In the genomic region with DNA sequence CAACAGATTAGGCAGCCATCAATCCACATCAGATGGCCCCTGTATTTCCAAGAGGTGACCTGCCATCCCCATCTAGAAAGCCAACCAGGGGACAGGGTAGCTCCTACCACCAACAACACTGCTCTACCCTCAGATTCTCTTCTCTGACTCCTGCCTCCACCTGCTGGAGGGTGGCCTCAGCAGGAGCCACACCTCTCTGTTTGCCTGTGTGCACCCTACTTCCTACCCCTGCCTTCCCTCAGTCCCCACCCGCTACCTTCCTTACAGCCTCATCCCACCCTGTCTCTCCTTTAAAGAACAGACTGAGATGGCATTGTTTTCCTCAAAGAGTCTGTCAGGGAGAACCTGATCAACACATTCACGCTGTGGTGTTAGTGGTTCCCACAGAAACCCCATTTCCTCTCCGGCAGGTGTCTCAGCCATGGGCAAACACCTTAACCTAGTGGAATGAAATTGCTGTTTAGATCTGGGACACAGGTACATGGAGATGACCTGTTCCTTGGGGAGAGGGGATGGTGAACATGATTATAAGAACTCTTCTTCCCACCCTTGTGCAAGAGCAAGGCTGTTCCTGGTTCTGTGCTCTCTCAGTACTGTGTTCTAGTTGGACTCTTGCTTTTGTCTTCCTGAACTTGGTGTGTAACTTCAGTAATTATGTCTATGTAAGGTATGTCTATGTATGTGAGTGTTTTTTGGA, we compare ENCODE assay signal across 8 cellular contexts. TPM values are rescaled to one million over a fixed set of nuclear protein-coding genes. Genes with fewer than 3 reads are reported as not detected.
DNase-seq lines count a peak whose midpoint lies in the region; ATAC-seq, FAIRE-seq and TF ChIP-seq lines count a peak whose summit lies in the region.

No MANE protein-coding gene starts in this region.

- H3K4ac ChIP-seq in H1 (replicated peaks; ENCODE audit: insufficient read length, low read depth, low read length), result no peak overlapping the region

- H2BK5ac ChIP-seq in H1 (ENCODE audit: low read depth, low read length), result no peak overlapping the region

- peaks cover 12% of the 10 kb centered on the region; the same call in 1 of the 2 replicates for H3K23me2 ChIP-seq in H1 (ENCODE audit: low read depth, low read length)

- H3F3A ChIP-seq in PC-9 (ENCODE audit: insufficient read depth, low read depth), result no peaks in the 10 kb centered on the region; the same call in 1 of the 2 replicates

- no peak overlapping the region for H3K9ac ChIP-seq in H1 (replicated peaks in 1 of 4; ENCODE audit: extremely low read depth in 1 of 4, low read depth in 3 of 4, low read length in 3 of 4)

- H4K20me1 ChIP-seq in PC-9 (ENCODE audit: insufficient read depth) (peaks cover 5% of the 10 kb centered on the region), H1 (replicated peaks in 1 of 2; ENCODE audit: control insufficient read depth in 1 of 2, insufficient read depth in 2 of 2, low read length in 2 of 2) (peaks cover 2 to 10% of the 10 kb centered on the region in 2 experiments)

- H3K4me1 ChIP-seq in PC-9 (replicated peaks; ENCODE audit: insufficient read depth) (peaks cover 16% of the 10 kb centered on the region), H1 (replicated peaks in 1 of 4; ENCODE audit: control insufficient read depth in 3 of 4, insufficient read depth in 4 of 4, low read length in 3 of 4) (peaks cover 4 to 12% (median 10%) of the 10 kb centered on the region in 4 experiments), small intestine (ENCODE audit: control insufficient read depth in 2 of 2, insufficient read depth in 1 of 2, low read depth in 1 of 2, low read length in 1 of 2) (peaks cover 0 to 3% of the 10 kb centered on the region in 2 donors), thyroid gland (peaks cover 13 to 15% of the 10 kb centered on the region in 2 donors)

- WGBS in H1 (ENCODE audit: extremely low coverage in 1 of 2, insufficient coverage in 1 of 2, insufficient read length in 1 of 2, insufficient replicate concordance in 2 of 2, low coverage in 1 of 2, low lambda C conversion rate in 2 of 2, missing lambda C conversion rate in 1 of 2), 2 experiments, result 78% methylated on average over 3 of the region's 3 CpGs; no CpG with 5 or more reads in 1 of the 2 experiments
- WGBS in small intestine, 3 donors, result 40 to 62% (median 41%) methylated on average over 3 of the region's 3 CpGs
- WGBS in thyroid gland, 2 donors, result 88 to 100% methylated on average over 3 of the region's 3 CpGs

- H3K27ac ChIP-seq in PC-9 (no peak overlapping the region), H1 (ENCODE audit: low read depth, low read length) (no peak overlapping the region), small intestine (ENCODE audit: low read depth in 1 of 2, low read length in 1 of 2) (peak overlapping the region in 1 of 2 donors; percentile 92), thyroid gland (no peak overlapping the region)

- no peaks in the 10 kb centered on the region for H3K9me3 ChIP-seq in PC-9 (ENCODE audit: insufficient read depth, low read depth)
- no peaks in the 10 kb centered on the region for H3K9me3 ChIP-seq in H1 (ENCODE audit: insufficient read depth in 2 of 2, low read depth in 1 of 2, low read length in 1 of 2)
- H3K9me3 ChIP-seq in small intestine (ENCODE audit: control insufficient read depth, low read depth), result no peaks in the 10 kb centered on the region
- H3K9me3 ChIP-seq in thyroid gland, result no peaks in the 10 kb centered on the region

- no peaks in the 10 kb centered on the region for H3K9me2 ChIP-seq in PC-9 (ENCODE audit: insufficient read depth)

- peaks cover 6% of the 10 kb centered on the region for H3K79me1 ChIP-seq in H1 (ENCODE audit: low read depth, low read length)

- no peak overlapping the region for H4K8ac ChIP-seq in H1 (ENCODE audit: extremely low read depth, insufficient read depth, low read length)

- no peak for TF ChIP-seq CTCF in PC-9 (conservative IDR thresholded peaks at IDR 0.05)
- no peak for TF ChIP-seq CTCF in H1 (IDR thresholded peaks at IDR 0.05; ENCODE audit: control extremely low read depth in 1 of 3, insufficient read depth in 1 of 3, low read depth in 1 of 3, low read length in 3 of 3)
- no peak for TF ChIP-seq CTCF in thyroid gland (IDR thresholded peaks at IDR 0.05)

- no peak overlapping the region for H4K5ac ChIP-seq in H1 (ENCODE audit: insufficient read length, low read depth, low read length)

- no peak overlapping the region for H2BK120ac ChIP-seq in H1 (replicated peaks; ENCODE audit: low read depth, low read length)

- no peak for ATAC-seq in GM18868 (IDR thresholded peaks at IDR 0.05; ENCODE audit: unreplicated experiment)

- peaks cover 34% of the 10 kb centered on the region; the same call in 1 of the 2 replicates for H3K36me3 ChIP-seq in PC-9 (ENCODE audit: low read depth)
- no peaks in the 10 kb centered on the region for H3K36me3 ChIP-seq in H1 (ENCODE audit: control insufficient read depth in 2 of 4, insufficient read depth in 4 of 4, low read length in 3 of 4)
- H3K36me3 ChIP-seq in small intestine (ENCODE audit: control insufficient read depth in 2 of 2, insufficient read depth in 2 of 2, low read length in 2 of 2), result no peaks in the 10 kb centered on the region
- no peaks in the 10 kb centered on the region for H3K36me3 ChIP-seq in thyroid gland

- H3K4me3 ChIP-seq in PC-9, result peak overlapping the region; percentile 93; the same call in 1 of the 2 replicates
- peak overlapping the region in 3 of 4 experiments; percentile 76 to 94 (median 83); a peak in 5 of 8 replicates for H3K4me3 ChIP-seq in H1 (ENCODE audit: extremely low read depth in 1 of 4, insufficient read depth in 2 of 4, low read depth in 3 of 4, low read length in 4 of 4)
- peak overlapping the region in 1 of 2 donors; percentile 85 for H3K4me3 ChIP-seq in small intestine (ENCODE audit: low read depth in 1 of 2, low read length in 2 of 2)
- no peak overlapping the region for H3K4me3 ChIP-seq in thyroid gland (replicated peaks in 1 of 3)

- no peak overlapping the region for H3K14ac ChIP-seq in H1 (ENCODE audit: insufficient read length)

- no peak overlapping the region for H3K18ac ChIP-seq in H1 (ENCODE audit: extremely low read depth, low read length)

- H4K91ac ChIP-seq in H1 (replicated peaks; ENCODE audit: insufficient read length, low read length), result no peak overlapping the region

- H2BK20ac ChIP-seq in H1 (ENCODE audit: low read length), result no peak overlapping the region

- CTCF ChIA-PET in PC-9 (lab: Charles Lee), result no interaction called here
- CTCF ChIA-PET in H1 (lab: Charles Lee; ENCODE audit: partially characterized antibody), result no interaction called here

- no peak for TF ChIP-seq EP300 in H1 (IDR thresholded peaks at IDR 0.05; ENCODE audit: borderline replicate concordance in 1 of 2, low read depth in 2 of 2, low read length in 2 of 2)

- H2AFZ ChIP-seq in PC-9 (no peak overlapping the region), H1 (ENCODE audit: low read length) (no peak overlapping the region)

- intact Hi-C loops in PC-9 (cut with micrococcal nuclease; ENCODE audit: unreplicated experiment), result loop anchor here (2.0 to 5.0 kb wide), 2 partner anchors 49 to 205 kb away; a partner anchor contains a TSS
- intact Hi-C loops in thyroid gland (cut with DNase I), result loop anchor here (2.0 to 10.0 kb wide), 2 partner anchors 49 to 197 kb away; a partner anchor contains a TSS

- H3K27me3 ChIP-seq in PC-9 (ENCODE audit: insufficient read depth, low read depth) (no peaks in the 10 kb centered on the region), H1 (replicated peaks in 1 of 4; ENCODE audit: control insufficient read depth in 3 of 4, extremely low read depth in 1 of 4, insufficient read depth in 3 of 4, low read length in 3 of 4) (peaks cover 0 to 6% (median under 1%) of the 10 kb centered on the region in 4 experiments; a peak in 3 of 7 replicates), small intestine (ENCODE audit: control insufficient read depth in 2 of 2, insufficient read depth in 2 of 2, low read length in 2 of 2) (no peaks in the 10 kb centered on the region), thyroid gland (no peaks in the 10 kb centered on the region)

- FAIRE-seq in H1 (lab: Jason Lieb, UNC), result no peak
- FAIRE-seq in small intestine (lab: Jason Lieb, UNC), result no peak

- POLR2A ChIA-PET in PC-9 (lab: Charles Lee; ENCODE audit: unreplicated experiment), result no interaction called here
- POLR2A ChIA-PET in H1 (lab: Charles Lee; ENCODE audit: partially characterized antibody), result interaction anchor here (0.7 kb wide), 1 partner anchor 133 kb away, joined by 3 read pairs; no protein-coding TSS in a partner anchor

- no peak for TF ChIP-seq POLR2A in H1 (IDR thresholded peaks at IDR 0.05; ENCODE audit: control extremely low read depth in 1 of 2, low read depth in 2 of 2, low read length in 2 of 2)
- no peak for TF ChIP-seq POLR2A in thyroid gland (IDR thresholded peaks at IDR 0.05)

- H3K4me2 ChIP-seq in PC-9, result peak overlapping the region; percentile 86
- H3K4me2 ChIP-seq in H1 (ENCODE audit: insufficient read depth in 1 of 2, low read depth in 2 of 2, low read length in 2 of 2), result peak overlapping the region; percentile 99 to 100

- no peak overlapping the region for H3K56ac ChIP-seq in H1 (replicated peaks; ENCODE audit: insufficient read length, low read depth, low read length)

- no TSS peak for BruUV-seq in PC-9 (replicated peaks; lab: Mats Ljungman, UMichigan)

- no peak for TF ChIP-seq RAD21 in H1 (IDR thresholded peaks at IDR 0.05 in 1 of 2, conservative IDR thresholded peaks at IDR 0.05 in 1 of 2; ENCODE audit: low read depth in 2 of 2, low read length in 2 of 2)

- H3K79me2 ChIP-seq in PC-9 (ENCODE audit: low read depth) (peaks cover 67% of the 10 kb centered on the region), H1 (ENCODE audit: control insufficient read depth in 1 of 2, insufficient read depth in 2 of 2, low read length in 2 of 2) (peaks cover 0 to under 1% of the 10 kb centered on the region in 2 experiments; a peak in 1 of 4 replicates)

- peak overlapping the region; percentile 53; the same call in 1 of the 2 replicates for H2AK5ac ChIP-seq in H1 (ENCODE audit: low read depth, low read length)

- peak; percentile 23 for DNase-seq in activated CD4-positive, alpha-beta T cell treated with anti-CD3 and anti-CD28 coated beads for 48 hours
- DNase-seq in activated CD4-positive, alpha-beta T cell treated with anti-CD3 and anti-CD28 coated beads, Interleukin-2, amount 50 U/mL, for 4 hours, result no peak
- peak in 1 of 2 experiments; percentile 17 for DNase-seq in PC-9
- DNase-seq in H1 (ENCODE audit: low read depth in 1 of 2, low spot score in 2 of 2), result no peak
- peak; percentile 43 for DNase-seq in small intestine
- no peak for DNase-seq in Ammon's horn (ENCODE audit: low spot score)
- no peak for DNase-seq in thyroid gland

- H3K23ac ChIP-seq in H1 (ENCODE audit: insufficient read length), result no peak overlapping the region

- 0 out of 2 replicates have a peak overlapping the region, but pooled peaks have one; percentile 98 for H2BK15ac ChIP-seq in H1 (ENCODE audit: low read length)

- 0 out of 2 replicates have a peak overlapping the region, but pooled peaks have one; percentile 17 for H2BK12ac ChIP-seq in H1 (ENCODE audit: low read depth, low read length)

RNA-seq across cellular contexts. Expression of a gene that starts 1.8 kb away (rescaled TPM):
- 75.5 and 80.4 TPM in 2 replicates for total RNA-seq in PC-9 (2021)
- total RNA-seq in H1 (2021; fragmentation: NEBNext Ultra II Directional; extraction: Animal tissue kit (Norgen Biotek cat#: 25700)), result 43.9 and 47.8 TPM in 2 replicates
- polyA plus RNA-seq in H1 (2011; rRNA removed), result 57.3 and 70.6 TPM in 2 replicates
- polyA plus RNA-seq in H1 (2011; cell fraction: cytosol; rRNA removed), result 61.6 TPM
- 144 TPM for polyA plus RNA-seq in H1 (2011; cell fraction: nucleus; rRNA removed)
- polyA plus RNA-seq in H1 (2012, experiment 1 of 2), result 30.1 to 46.8 TPM (median 43.0 TPM) in 4 replicates
- polyA plus RNA-seq in H1 (2012, experiment 2 of 2), result 40.5 TPM
- 35.9 TPM for polyA plus RNA-seq in H1 (2013, experiment 1 of 2)
- polyA plus RNA-seq in H1 (2013, experiment 2 of 2), result 33.7 TPM
- polyA minus RNA-seq in H1 (2011; rRNA and poly(A)+ RNA removed), result 34.9 and 35.3 TPM in 2 replicates
- 24.4 TPM for polyA minus RNA-seq in H1 (2011; cell fraction: cytosol; rRNA and poly(A)+ RNA removed)
- 32.4 TPM for polyA minus RNA-seq in H1 (2011; cell fraction: nucleus; rRNA and poly(A)+ RNA removed)
- 100 to 1,000 TPM in 2 of 3 donors, 10 to 100 TPM in 1; 84.1 to 242 (median 163) TPM for polyA plus RNA-seq in small intestine
- 10 to 100 TPM; 51.6 to 75.6 (median 64.9) TPM for total RNA-seq in thyroid gland

RNA-seq across cellular contexts. Expression of a gene that starts 50.6 kb away (rescaled TPM):
- 127 and 133 TPM in 2 replicates for total RNA-seq in PC-9 (2021)
- total RNA-seq in H1 (2021; fragmentation: NEBNext Ultra II Directional; extraction: Animal tissue kit (Norgen Biotek cat#: 25700)), result 54.9 and 56.0 TPM in 2 replicates
- 26.6 and 36.0 TPM in 2 replicates for polyA plus RNA-seq in H1 (2011; rRNA removed)
- 30.5 TPM for polyA plus RNA-seq in H1 (2011; cell fraction: cytosol; rRNA removed)
- 104 TPM for polyA plus RNA-seq in H1 (2011; cell fraction: nucleus; rRNA removed)
- 29.4 to 49.2 TPM (median 45.5 TPM) in 4 replicates for polyA plus RNA-seq in H1 (2012, experiment 1 of 2)
- 47.3 TPM for polyA plus RNA-seq in H1 (2012, experiment 2 of 2)
- 25.1 TPM for polyA plus RNA-seq in H1 (2013, experiment 1 of 2)
- polyA plus RNA-seq in H1 (2013, experiment 2 of 2), result 22.9 TPM
- polyA minus RNA-seq in H1 (2011; rRNA and poly(A)+ RNA removed), result 29.7 and 33.8 TPM in 2 replicates
- polyA minus RNA-seq in H1 (2011; cell fraction: cytosol; rRNA and poly(A)+ RNA removed), result 27.2 TPM
- 27.2 TPM for polyA minus RNA-seq in H1 (2011; cell fraction: nucleus; rRNA and poly(A)+ RNA removed)
- polyA plus RNA-seq in small intestine, result 10 to 100 TPM; 25.7 to 37.0 (median 28.4) TPM
- total RNA-seq in thyroid gland, result 100 to 1,000 TPM in 1 of 4 donors, 10 to 100 TPM in 3; 83.2 to 141 (median 94.6) TPM

Comparison
In these comparisons a context has a peak if more than half of its experiments do, and no peak if none do; other contexts are left out.
1. DNase-seq: peak in activated CD4-positive, alpha-beta T cell treated with anti-CD3 and anti-CD28 coated beads for 48 hours (single experiment) and small intestine (single experiment); none in activated CD4-positive, alpha-beta T cell treated with anti-CD3 and anti-CD28 coated beads, Interleukin-2, amount 50 U/mL, for 4 hours (0 of 2), H1 (0 of 2), Ammon's horn (single experiment) and thyroid gland (0 of 2).
2. H3K4me3 ChIP-seq: peak in PC-9 (single experiment) and H1 (3 of 4); none in thyroid gland (0 of 3).